ENCODE assay signal across 9 cellular contexts in genomic region chr5:60844429-60844890, GRCh38. TPM values are rescaled to one million over a fixed set of nuclear protein-coding genes. Genes with fewer than 3 reads are reported as not detected.
DNase-seq lines count a peak whose midpoint lies in the region; ATAC-seq and TF ChIP-seq lines count a peak whose summit lies in the region.
"Had no signal": no experiment of that assay in that cellular context is flagged by ENCODE, and none has a peak within 500 bp of the region (broad histone marks: within the 10 kb centered on the region; RNA-seq: fewer than 3 reads in every experiment).

No MANE protein-coding gene starts in this region.

- no peak overlapping the region for H2BK20ac ChIP-seq in H9 (ENCODE audit: low read depth, low read length, poor library complexity, severe bottlenecking)

- DNase-seq in AG04450 (ENCODE audit: low read depth, low spot score) = no peak
- DNase-seq in H9 = no peak
- DNase-seq in amniotic epithelial cell (ENCODE audit: low read depth) = peak; percentile 21
- no peak for DNase-seq in tibial artery
- no peak for DNase-seq in foreskin melanocyte
- no peak for DNase-seq in OCI-M2 (lab: John Stamatoyannopoulos, UW; ENCODE audit: unreplicated experiment)

- no peak overlapping the region for H4K5ac ChIP-seq in H9 (ENCODE audit: insufficient read length, low read depth, low read length)

- no peak overlapping the region for H2BK12ac ChIP-seq in H9 (ENCODE audit: insufficient read length, low read depth, low read length)

- H3K4me1 Mint-ChIP-seq in H9 = peaks cover 22 to 23% of the 10 kb centered on the region in 2 experiments

- H3K9me3 ChIP-seq in AG04450 (ENCODE audit: control insufficient read depth, insufficient read depth, low read length) (no peaks in the 10 kb centered on the region), H9 (ENCODE audit: control insufficient read depth, low read depth, low read length) (no peaks in the 10 kb centered on the region), liver (ENCODE audit: control insufficient read depth in 4 of 4, low read length in 3 of 4) (no peaks in the 10 kb centered on the region), tibial artery (no peaks in the 10 kb centered on the region)
- H3K9me3 ChIP-seq: neutrophil had no signal

- H3K23me2 ChIP-seq in H9 (ENCODE audit: insufficient read length, low read depth, low read length, poor library complexity, severe bottlenecking) = peaks cover 19% of the 10 kb centered on the region

- no peak overlapping the region for H3K23ac ChIP-seq in H9 (ENCODE audit: insufficient read length, low read depth, low read length)

- H3K9ac ChIP-seq in H9 (ENCODE audit: extremely low read depth, insufficient read length, low read length) (peak overlapping the region; percentile 71), liver (ENCODE audit: low read depth in 1 of 2, low read length in 2 of 2) (no peak overlapping the region)

- CTCF ChIA-PET in AG04450 (lab: Charles Lee) = interaction anchor here (0.7 to 1.4 kb wide), 4 partner anchors 11 to 742 kb away, joined by 3 to 6 read pairs (median 3); no protein-coding TSS in a partner anchor

- no peak overlapping the region for H3K18ac ChIP-seq in H9 (ENCODE audit: insufficient read length, low read depth, low read length)

- WGBS in H9 (ENCODE audit: extremely low coverage, insufficient read length, low lambda C conversion rate) = no CpG with 5 or more reads among the region's 20 CpGs
- WGBS in liver = 5% methylated on average over 20 of the region's 20 CpGs

- POLR2A ChIA-PET in AG04450 (lab: Yijun Ruan, JAX) = no interaction called here

- H4K8ac ChIP-seq in H9 (replicated peaks; ENCODE audit: insufficient read length, low read depth, low read length) = no peak overlapping the region

- no peak overlapping the region for H2AK5ac ChIP-seq in H9 (ENCODE audit: insufficient read length, low read length)

- no peak overlapping the region for H3T11ph ChIP-seq in H9 (ENCODE audit: low read length)

- peak overlapping the region; percentile 70 for H3K4me2 ChIP-seq in H9 (ENCODE audit: insufficient read depth, insufficient read length, low read length)

- H2BK5ac ChIP-seq in H9 (ENCODE audit: insufficient read length, low read length) = no peak overlapping the region

- H3K14ac ChIP-seq in H9 (ENCODE audit: insufficient read depth, low read length) = 0 out of 2 replicates have a peak overlapping the region, but pooled peaks have one; percentile 26

- H3K79me1 ChIP-seq in H9 (ENCODE audit: insufficient read depth, low read depth, low read length, poor library complexity, severe bottlenecking) = no peaks in the 10 kb centered on the region

- H3K4me1 ChIP-seq in H9 (ENCODE audit: insufficient read depth, low read length) (peaks cover 3% of the 10 kb centered on the region; the same call in 1 of the 2 replicates), liver (ENCODE audit: control insufficient read depth in 4 of 4, insufficient read depth in 4 of 4, low read length in 3 of 4) (peaks cover 9 to 17% (median 12%) of the 10 kb centered on the region in 4 donors), tibial artery (peaks cover 0 to 19% (median 13%) of the 10 kb centered on the region in 4 donors)

- no peak overlapping the region for H3K27ac ChIP-seq in AG04450 (ENCODE audit: low read depth, low read length)
- H3K27ac ChIP-seq in H9 (ENCODE audit: insufficient read length, low read depth, low read length) = peak overlapping the region; percentile 12
- H3K27ac ChIP-seq in liver (ENCODE audit: low read depth in 1 of 2, low read length in 2 of 2) = no peak overlapping the region
- H3K27ac ChIP-seq in tibial artery = no peak overlapping the region
- H3K27ac ChIP-seq: neutrophil had no signal

- H3K27ac Mint-ChIP-seq in H9 = peak overlapping the region; percentile 81 to 98 (median 97)

- no peaks in the 10 kb centered on the region for H4K20me1 ChIP-seq in H9 (ENCODE audit: control insufficient read depth, insufficient read depth, insufficient read length)

- H3K36me3 Mint-ChIP-seq in H9 (ENCODE audit: insufficient read depth in 1 of 3, low read depth in 3 of 3) = no peaks in the 10 kb centered on the region

- TF ChIP-seq CTCF in AG04450 (IDR thresholded peaks at IDR 0.05; ENCODE audit: low read depth, low read length) (no peak), H9 (conservative IDR thresholded peaks at IDR 0.05) (no peak), liver (IDR thresholded peaks at IDR 0.05; ENCODE audit: low read depth, low read length, missing input control) (no peak), tibial artery (IDR thresholded peaks at IDR 0.05) (no peak)

- no peak overlapping the region for H2BK15ac ChIP-seq in H9 (ENCODE audit: low read depth, low read length)

- no peaks in the 10 kb centered on the region for H3K79me2 ChIP-seq in H9 (ENCODE audit: insufficient read depth, low read length)

- no peak for TF ChIP-seq RAD21 in liver (IDR thresholded peaks at IDR 0.05)

- H2AFZ ChIP-seq in H9 (ENCODE audit: low read length) = peak overlapping the region; percentile 86

- no peaks in the 10 kb centered on the region; a peak in 1 of 5 replicates for H3K9me3 Mint-ChIP-seq in H9

- no peak overlapping the region for H2BK120ac ChIP-seq in H9 (ENCODE audit: low read depth, low read length, poor library complexity, severe bottlenecking)

- H3K27me3 ChIP-seq in AG04450 (ENCODE audit: control insufficient read depth, insufficient read depth, low read length) = peaks cover 34% of the 10 kb centered on the region
- H3K27me3 ChIP-seq in H9 (ENCODE audit: insufficient read depth, low read length) = peaks cover 10% of the 10 kb centered on the region; the same call in 1 of the 2 replicates
- H3K27me3 ChIP-seq in liver (ENCODE audit: control insufficient read depth in 4 of 4, insufficient read depth in 4 of 4, low read length in 3 of 4) = peaks cover 0 to 8% (median 4%) of the 10 kb centered on the region in 4 donors
- H3K27me3 ChIP-seq in tibial artery = peaks cover 0 to 37% of the 10 kb centered on the region in 2 donors

- H3K4me3 Mint-ChIP-seq in H9 = peak overlapping the region; percentile 89 to 95

- H3K36me3 ChIP-seq in liver (ENCODE audit: control insufficient read depth in 4 of 4, insufficient read depth in 3 of 4, low read depth in 1 of 4, low read length in 3 of 4) (no peaks in the 10 kb centered on the region), tibial artery (no peaks in the 10 kb centered on the region)
- H3K36me3 ChIP-seq: neutrophil had no signal

- no peak overlapping the region for H4K91ac ChIP-seq in H9 (ENCODE audit: insufficient read length, low read depth, low read length)

- no peak overlapping the region for H3K56ac ChIP-seq in H9 (ENCODE audit: insufficient read length, low read depth, low read length)

- ATAC-seq in HG03108 (IDR thresholded peaks at IDR 0.05; ENCODE audit: unreplicated experiment) = no peak

- H3K4ac ChIP-seq in H9 (ENCODE audit: low read depth, low read length) = no peak overlapping the region

- intact Hi-C loops in tibial artery (cut with DNase I; ENCODE audit: low total_unique reads) = no loop called here

- H3K27me3 Mint-ChIP-seq in H9 (ENCODE audit: low read depth) = peaks cover 32% of the 10 kb centered on the region

- H3K4me3 ChIP-seq in AG04450 (ENCODE audit: low read depth, low read length) = peak overlapping the region; percentile 62
- peak overlapping the region in 2 of 3 donors; percentile 58 to 82 for H3K4me3 ChIP-seq in liver (ENCODE audit: low read depth in 1 of 3, low read length in 3 of 3)
- peak overlapping the region; percentile 53 to 64 for H3K4me3 ChIP-seq in tibial artery

TF ChIP-seq in liver, 16 proteins besides CTCF, POLR2A, EP300 and RAD21:
- TF ChIP-seq FOXA1 (IDR thresholded peaks at IDR 0.05) (no peak), ZBTB33 (IDR thresholded peaks at IDR 0.05) (no peak), ATF3 (IDR thresholded peaks at IDR 0.05) (no peak), FOXA2 (IDR thresholded peaks at IDR 0.05) (no peak), MAX (IDR thresholded peaks at IDR 0.05) (no peak), SP1 (IDR thresholded peaks at IDR 0.05) (no peak), HNF4A (conservative IDR thresholded peaks at IDR 0.05) (no peak), EGR1 (IDR thresholded peaks at IDR 0.05; ENCODE audit: low read depth in 2 of 2) (no peak)

RNA-seq across cellular contexts. Expression of gene ELOVL7, which starts 0.4 kb away (rescaled TPM):
- polyA plus RNA-seq in AG04450 (2011; rRNA removed) = 0.06 and 0.11 TPM in 2 replicates
- not detected in 2 replicates for polyA minus RNA-seq in AG04450 (2011; rRNA and poly(A)+ RNA removed)
- 2.5 and 2.7 TPM in 2 replicates for total RNA-seq in H9 (2021)
- total RNA-seq in liver = 1 to 10 TPM; 1.1 to 2.3 TPM
- under 1 TPM; 0.21 to 0.43 TPM for polyA plus RNA-seq in liver
